ENCODE assay signal across 25 cellular contexts in the genomic region with DNA sequence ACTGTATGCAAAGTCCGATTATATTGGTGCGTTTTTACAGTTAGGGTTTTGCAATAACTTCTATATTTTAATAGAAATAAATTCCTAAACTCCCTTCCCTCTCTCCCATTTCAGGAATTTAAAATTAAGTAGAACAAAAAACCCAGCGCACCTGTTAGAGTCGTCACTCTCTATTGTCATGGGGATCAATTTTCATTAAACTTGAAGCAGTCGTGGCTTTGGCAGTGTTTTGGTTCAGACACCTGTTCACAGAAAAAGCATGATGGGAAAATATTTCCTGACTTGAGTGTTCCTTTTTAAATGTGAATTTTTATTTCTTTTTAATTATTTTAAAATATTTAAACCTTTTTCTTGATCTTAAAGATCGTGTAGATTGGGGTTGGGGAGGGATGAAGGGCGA.
"Had no signal": no experiment of that assay in that cellular context is flagged by ENCODE, and none has a peak within 500 bp of the region (broad histone marks: within the 10 kb centered on the region; RNA-seq: fewer than 3 reads in every experiment).

No MANE protein-coding gene starts in this region.

- ATAC-seq: activated CD4-positive, alpha-beta T cell treated with anti-CD3 and anti-CD28 coated beads for 36 hours; activated CD8-positive, alpha-beta memory T cell treated with anti-CD3 and anti-CD28 coated beads, Interleukin-2, amount 10 ng/mL, durations not matched to agents 7 days and 5 days; activated CD8-positive, alpha-beta T cell treated with anti-CD3 and anti-CD28 coated beads, Interleukin-2, amount 10 ng/mL, durations not matched to agents 7 days and 5 days; activated naive CD4-positive, alpha-beta T cell treated with anti-CD3 and anti-CD28 coated beads, Interleukin-2, amount 50 U/mL, for 72 hours; esophagus mucosa had no signal

- DNase-seq: activated CD4-positive, alpha-beta memory T cell treated with anti-CD3 and anti-CD28 coated beads for 36 hours; activated CD4-positive, alpha-beta T cell treated with anti-CD3 and anti-CD28 coated beads for 36 hours; activated CD4-positive, CD25-positive, alpha-beta regulatory T cell; activated CD4-positive, CD25-positive, alpha-beta regulatory T cell treated with anti-CD3 and anti-CD28 coated beads, Interleukin-2, amount 50 U/mL, for 72 hours; activated CD8-positive, alpha-beta memory T cell treated with anti-CD3 and anti-CD28 coated beads, Interleukin-2, amount 10 ng/mL, durations not matched to agents 7 days and 5 days; activated CD8-positive, alpha-beta memory T cell treated with anti-CD3 and anti-CD28 coated beads, Interleukin-2, amount 50 U/mL, for 4 hours; activated CD8-positive, alpha-beta T cell treated with anti-CD3 and anti-CD28 coated beads, Interleukin-2, amount 10 ng/mL, durations not matched to agents 7 days and 5 days; activated naive CD4-positive, alpha-beta T cell treated with anti-CD3 and anti-CD28 coated beads for 36 hours; activated naive CD8-positive, alpha-beta T cell treated with anti-CD3 and anti-CD28 coated beads, Interleukin-2, amount 10 ng/mL, durations not matched to agents 7 days and 5 days; activated T-cell treated with anti-CD3 and anti-CD28 coated beads, Interleukin-2, amount 50 U/mL, for 1 hour; activated T-cell treated with anti-CD3 and anti-CD28 coated beads, Interleukin-2, amount 50 U/mL, for 48 hours; central memory CD4-positive, alpha-beta T cell; cerebellar nuclear complex; dorsolateral prefrontal cortex; effector memory CD4-positive, alpha-beta T cell; endodermal cell; foreskin fibroblast; head of caudate nucleus; T-helper 2 cell had no signal

- H3K4me3 ChIP-seq: ascending aorta, breast epithelium, cardiac muscle cell, coronary artery, dorsolateral prefrontal cortex had no signal

- H3K36me3 ChIP-seq: breast epithelium had no signal

- H3K27ac ChIP-seq: ascending aorta, breast epithelium, coronary artery had no signal

- H3K4me1 ChIP-seq: ascending aorta, breast epithelium had no signal

- H3K27me3 ChIP-seq: ascending aorta, breast epithelium, cardiac muscle cell, dorsolateral prefrontal cortex had no signal

- H3K9me3 ChIP-seq: ascending aorta, breast epithelium had no signal
